15 cellular contexts compared by ENCODE assay signal in the genomic region with DNA sequence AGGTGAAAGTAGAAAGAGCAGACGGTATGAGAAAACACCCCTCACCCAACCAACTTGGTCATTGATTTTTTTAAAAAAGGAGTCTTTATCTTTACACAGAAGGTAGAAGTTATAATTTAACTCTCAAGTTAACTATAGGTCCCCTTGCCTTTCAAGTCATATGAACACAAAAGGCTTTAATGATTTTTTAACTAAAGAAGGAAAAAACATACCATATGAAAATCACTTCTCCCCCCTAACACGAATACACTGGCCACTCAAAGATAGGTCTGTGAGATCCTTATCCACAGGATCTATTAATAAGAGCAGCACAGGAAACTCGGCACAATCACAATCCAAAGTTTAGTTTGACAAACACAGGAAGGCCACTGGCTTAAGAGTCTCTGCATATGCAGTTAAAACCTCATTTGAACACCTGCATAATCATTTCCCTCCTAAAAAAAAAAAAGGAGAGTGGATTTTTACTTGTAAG.
"Had no signal": no experiment of that assay in that cellular context is flagged by ENCODE, and none has a peak within 500 bp of the region (broad histone marks: within the 10 kb centered on the region; RNA-seq: fewer than 3 reads in every experiment).

No MANE protein-coding gene starts in this region.

- ATAC-seq: gastroesophageal sphincter; natural killer cell; stimulated activated effector memory CD8-positive, alpha-beta T cell treated with anti-CD3 and anti-CD28 coated beads, Interleukin-12 subunit alpha, Interleukin-12 subunit beta, amount 100 ng/mL, for 72 hours had no signal

- H3K9me3 Mint-ChIP-seq: natural killer cell; stimulated activated effector memory CD8-positive, alpha-beta T cell treated with anti-CD3 and anti-CD28 coated beads, Interleukin-12 subunit alpha, Interleukin-12 subunit beta, amount 100 ng/mL, for 72 hours; T-helper 2 cell treated with Interferon-gamma antibody and Interleukin-4, amounts not matched to agents 5 μg/mL and 100 μg/mL, for 36 hours had no signal

- H3K36me3 Mint-ChIP-seq: natural killer cell; stimulated activated effector memory CD8-positive, alpha-beta T cell treated with anti-CD3 and anti-CD28 coated beads, Interleukin-12 subunit alpha, Interleukin-12 subunit beta, amount 100 ng/mL, for 72 hours had no signal

- H3K4me3 Mint-ChIP-seq: natural killer cell; stimulated activated effector memory CD8-positive, alpha-beta T cell treated with anti-CD3 and anti-CD28 coated beads, Interleukin-12 subunit alpha, Interleukin-12 subunit beta, amount 100 ng/mL, for 72 hours; T-helper 2 cell treated with Interferon-gamma antibody and Interleukin-4, amounts not matched to agents 5 μg/mL and 100 μg/mL, for 36 hours had no signal

- FAIRE-seq: urothelium cell line had no signal

- H3K27ac ChIP-seq: cardiac muscle cell, epithelial cell of prostate, gastroesophageal sphincter, thyroid gland had no signal

- H3K9me3 ChIP-seq: gastroesophageal sphincter, thyroid gland had no signal

- H3K4me1 Mint-ChIP-seq: stimulated activated effector memory CD8-positive, alpha-beta T cell treated with anti-CD3 and anti-CD28 coated beads, Interleukin-12 subunit alpha, Interleukin-12 subunit beta, amount 100 ng/mL, for 72 hours had no signal

- H3K27me3 ChIP-seq: cardiac muscle cell, gastroesophageal sphincter, thyroid gland had no signal

- H3K27ac Mint-ChIP-seq: natural killer cell; stimulated activated effector memory CD8-positive, alpha-beta T cell treated with anti-CD3 and anti-CD28 coated beads, Interleukin-12 subunit alpha, Interleukin-12 subunit beta, amount 100 ng/mL, for 72 hours; T-helper 2 cell treated with Interferon-gamma antibody and Interleukin-4, amounts not matched to agents 5 μg/mL and 100 μg/mL, for 36 hours had no signal

- DNase-seq: activated CD4-positive, alpha-beta T cell treated with anti-CD3 and anti-CD28 coated beads for 1 hour; activated CD4-positive, alpha-beta T cell treated with anti-CD3 and anti-CD28 coated beads, Interleukin-2, amount 50 U/mL, for 48 hours; activated gamma-delta T cell treated with Interleukin-2 at 50 U/mL for 16 hours; activated T-cell treated with anti-CD3 and anti-CD28 coated beads, Interleukin-2, amount 50 U/mL, for 48 hours; aorta; effector CD4-positive, alpha-beta T cell; hippocampal formation; natural killer cell; thyroid gland had no signal

- H3K4me1 ChIP-seq: thyroid gland had no signal

- H3K36me3 ChIP-seq: cardiac muscle cell, gastroesophageal sphincter, thyroid gland had no signal

- H3K4me3 ChIP-seq: cardiac muscle cell, gastroesophageal sphincter, thyroid gland had no signal
